ENCODE assay signal across 25 cellular contexts in genomic region chr11:72675221-72675620, GRCh38. TPM values are rescaled to one million over a fixed set of nuclear protein-coding genes. Genes with fewer than 3 reads are reported as not detected.
"Had no signal": no experiment of that assay in that cellular context is flagged by ENCODE, and none has a peak within 500 bp of the region (broad histone marks: within the 10 kb centered on the region; RNA-seq: fewer than 3 reads in every experiment).

No MANE protein-coding gene starts in this region.

- H3K4me3 ChIP-seq: gastrocnemius medialis, lower lobe of right lung, ovary, psoas muscle, sigmoid colon, thoracic aorta, tibial nerve, upper lobe of right lung, uterus had no signal

- H3K4me3 Mint-ChIP-seq: natural killer cell; stimulated activated effector memory CD8-positive, alpha-beta T cell treated with anti-CD3 and anti-CD28 coated beads, Interleukin-12 subunit alpha, Interleukin-12 subunit beta, amount 100 ng/mL, for 72 hours had no signal

- H3K36me3 Mint-ChIP-seq: natural killer cell had no signal

- H3K9me3 ChIP-seq: gastrocnemius medialis, lower lobe of right lung, ovary, psoas muscle, sigmoid colon, thoracic aorta, tibial nerve, upper lobe of right lung, uterus had no signal

- H3K27ac ChIP-seq: epithelial cell of prostate, gastrocnemius medialis, lower lobe of right lung, ovary, psoas muscle, sigmoid colon, thoracic aorta, tibial nerve, upper lobe of right lung, uterus had no signal

- H3K9me3 Mint-ChIP-seq: natural killer cell; neural crest cell; stimulated activated effector memory CD8-positive, alpha-beta T cell treated with anti-CD3 and anti-CD28 coated beads, Interleukin-12 subunit alpha, Interleukin-12 subunit beta, amount 100 ng/mL, for 72 hours had no signal

- H3K27ac Mint-ChIP-seq: natural killer cell; stimulated activated effector memory CD8-positive, alpha-beta T cell treated with anti-CD3 and anti-CD28 coated beads, Interleukin-12 subunit alpha, Interleukin-12 subunit beta, amount 100 ng/mL, for 72 hours had no signal

- H3K36me3 ChIP-seq: gastrocnemius medialis, lower lobe of right lung, ovary, sigmoid colon, thoracic aorta, tibial nerve, upper lobe of right lung, uterus had no signal

- DNase-seq: cortex of kidney; effector CD4-positive, alpha-beta T cell; foreskin fibroblast; gastrocnemius medialis; head of caudate nucleus; left ventricle myocardium superior; lower lobe of right lung; natural killer cell; nucleus accumbens; ovary; posterior cingulate gyrus; psoas muscle; sigmoid colon; stimulated activated CD4-positive, alpha-beta T cell treated with anti-CD3 and anti-CD28 coated beads, Interleukin-2, amount 100 ng/mL, for 24 hours; stimulated activated CD4-positive, alpha-beta T cell treated with anti-CD3 and anti-CD28 coated beads, Interleukin-4, amount 100 ng/mL, for 24 hours; stimulated activated naive CD8-positive, alpha-beta T cell treated with anti-CD3 and anti-CD28 coated beads, Interleukin-15, Interleukin-2, amounts not matched to agents 100 U/mL and 50 U/mL, for 24 hours; substantia nigra; upper lobe of right lung; uterus had no signal

- H3K27me3 ChIP-seq: ovary had no signal

RNA-seq across cellular contexts. Expression of gene PDE2A, which starts 1.0 kb away (rescaled TPM):
- total RNA-seq: chondrocyte had no signal
